ENCODE assay signal across 32 cellular contexts in genomic region chr2:105525201-105525600, GRCh38.
"Had no signal": no experiment of that assay in that cellular context is flagged by ENCODE, and none has a peak within 500 bp of the region (broad histone marks: within the 10 kb centered on the region; RNA-seq: fewer than 3 reads in every experiment).

No MANE protein-coding gene starts in this region.

- H3K36me3 Mint-ChIP-seq: activated naive CD4-positive, alpha-beta T cell treated with anti-CD3 and anti-CD28 coated beads, Interleukin-2, amount 10 ng/mL, durations not matched to agents 7 days and 5 days; activated naive CD4-positive, alpha-beta T cell treated with anti-CD3 and anti-CD28 coated beads, Interleukin-2, amount 50 U/mL, for 72 hours; activated naive CD8-positive, alpha-beta T cell treated with anti-CD3 and anti-CD28 coated beads, Interleukin-2, amount 10 ng/mL, durations not matched to agents 7 days and 5 days; brain had no signal

- H3K36me3 ChIP-seq: ascending aorta, breast epithelium, cardiac muscle cell, esophagus squamous epithelium, WERI-Rb-1 had no signal

- H3K4me1 ChIP-seq: ascending aorta, breast epithelium, esophagus squamous epithelium had no signal

- H3K27me3 ChIP-seq: ascending aorta, breast epithelium, cardiac muscle cell, dorsolateral prefrontal cortex, esophagus squamous epithelium had no signal

- ATAC-seq: activated CD4-positive, CD25-positive, alpha-beta regulatory T cell treated with anti-CD3 and anti-CD28 coated beads, Interleukin-2, amount 50 U/mL, for 24 hours; activated naive CD4-positive, alpha-beta T cell treated with anti-CD3 and anti-CD28 coated beads, Interleukin-2, amount 50 U/mL, for 72 hours; activated T-cell treated with anti-CD3 and anti-CD28 coated beads, Interleukin-2, amount 50 U/mL, for 72 hours; T-helper 17 cell had no signal

- H3K27me3 Mint-ChIP-seq: activated T-cell treated with anti-CD3 and anti-CD28 coated beads, Interleukin-2, amount 50 U/mL, for 24 hours; dendritic cell treated with granulocyte-macrophage colony-stimulating factor and Interleukin-4, amounts not matched to agents 40 ng/mL and 50 ng/mL, for 4 days had no signal

- H3K4me3 Mint-ChIP-seq: activated B cell treated with CpG ODN at 0.5 μM for 24 hours; activated CD4-positive, alpha-beta memory T cell treated with anti-CD3 and anti-CD28 coated beads, Interleukin-2, amount 10 ng/mL, durations not matched to agents 7 days and 5 days; activated CD4-positive, alpha-beta T cell treated with anti-CD3 and anti-CD28 coated beads, Interleukin-2, amount 10 ng/mL, durations not matched to agents 7 days and 5 days; activated naive CD4-positive, alpha-beta T cell treated with anti-CD3 and anti-CD28 coated beads, Interleukin-2, amount 10 ng/mL, durations not matched to agents 7 days and 5 days; activated naive CD8-positive, alpha-beta T cell treated with anti-CD3 and anti-CD28 coated beads, Interleukin-2, amount 10 ng/mL, durations not matched to agents 7 days and 5 days; activated T-cell treated with anti-CD3 and anti-CD28 coated beads, Interleukin-2, amount 50 U/mL, for 24 hours; activated T-cell treated with anti-CD3 and anti-CD28 coated beads, Interleukin-2, amount 50 U/mL, for 72 hours; brain; dendritic cell treated with granulocyte-macrophage colony-stimulating factor and Interleukin-4, amounts not matched to agents 40 ng/mL and 50 ng/mL, for 4 days; endodermal cell; T-helper 17 cell; T-helper 2 cell treated with Interferon-gamma antibody and Interleukin-4, amounts not matched to agents 5 μg/mL and 100 μg/mL, for 36 hours had no signal

- DNase-seq: activated B cell treated with CpG ODN at 0.5 μM for 24 hours; activated CD4-positive, alpha-beta memory T cell treated with anti-CD3 and anti-CD28 coated beads, Interleukin-2, amount 10 ng/mL, durations not matched to agents 7 days and 5 days; activated CD4-positive, alpha-beta T cell treated with anti-CD3 and anti-CD28 coated beads, Interleukin-2, amount 10 ng/mL, durations not matched to agents 7 days and 5 days; activated CD4-positive, alpha-beta T cell treated with anti-CD3 and anti-CD28 coated beads, Interleukin-2, amount 50 U/mL, for 4 hours; activated CD8-positive, alpha-beta memory T cell treated with anti-CD3 and anti-CD28 coated beads, Interleukin-2, amount 50 U/mL, for 48 hours; activated gamma-delta T cell; activated naive CD4-positive, alpha-beta T cell; activated naive CD4-positive, alpha-beta T cell treated with anti-CD3 and anti-CD28 coated beads, Interleukin-2, amount 10 ng/mL, durations not matched to agents 7 days and 5 days; activated naive CD8-positive, alpha-beta T cell treated with anti-CD3 and anti-CD28 coated beads, Interleukin-2, amount 10 ng/mL, durations not matched to agents 7 days and 5 days; activated T-cell treated with anti-CD3 and anti-CD28 coated beads for 4 hours; activated T-cell treated with anti-CD3 and anti-CD28 coated beads, Interleukin-2, amount 50 U/mL, for 24 hours; activated T-cell treated with anti-CD3 and anti-CD28 coated beads, Interleukin-2, amount 50 U/mL, for 72 hours; central memory CD4-positive, alpha-beta T cell; cerebellar nuclear complex; dorsolateral prefrontal cortex; effector memory CD4-positive, alpha-beta T cell; endodermal cell; esophagus squamous epithelium; foreskin melanocyte; T-helper 1 cell; T-helper 17 cell; T1000; WERI-Rb-1 had no signal

- H3K27ac ChIP-seq: ascending aorta, breast epithelium, cardiac muscle cell, coronary artery, dorsolateral prefrontal cortex, esophagus squamous epithelium, WERI-Rb-1 had no signal

- H3K4me1 Mint-ChIP-seq: activated B cell treated with CpG ODN at 0.5 μM for 24 hours; activated CD4-positive, alpha-beta memory T cell treated with anti-CD3 and anti-CD28 coated beads, Interleukin-2, amount 10 ng/mL, durations not matched to agents 7 days and 5 days; activated CD4-positive, alpha-beta T cell treated with anti-CD3 and anti-CD28 coated beads, Interleukin-2, amount 10 ng/mL, durations not matched to agents 7 days and 5 days; activated naive CD4-positive, alpha-beta T cell treated with anti-CD3 and anti-CD28 coated beads, Interleukin-2, amount 10 ng/mL, durations not matched to agents 7 days and 5 days; activated naive CD8-positive, alpha-beta T cell treated with anti-CD3 and anti-CD28 coated beads, Interleukin-2, amount 10 ng/mL, durations not matched to agents 7 days and 5 days; brain; endodermal cell; T-helper 17 cell had no signal

- H3K9me3 Mint-ChIP-seq: activated B cell treated with CpG ODN at 0.5 μM for 24 hours; activated CD4-positive, alpha-beta memory T cell treated with anti-CD3 and anti-CD28 coated beads, Interleukin-2, amount 10 ng/mL, durations not matched to agents 7 days and 5 days; activated CD4-positive, alpha-beta T cell treated with anti-CD3 and anti-CD28 coated beads, Interleukin-2, amount 10 ng/mL, durations not matched to agents 7 days and 5 days; activated naive CD4-positive, alpha-beta T cell treated with anti-CD3 and anti-CD28 coated beads, Interleukin-2, amount 10 ng/mL, durations not matched to agents 7 days and 5 days; activated naive CD4-positive, alpha-beta T cell treated with anti-CD3 and anti-CD28 coated beads, Interleukin-2, amount 50 U/mL, for 72 hours; activated naive CD8-positive, alpha-beta T cell treated with anti-CD3 and anti-CD28 coated beads, Interleukin-2, amount 10 ng/mL, durations not matched to agents 7 days and 5 days; activated T-cell treated with anti-CD3 and anti-CD28 coated beads, Interleukin-2, amount 50 U/mL, for 24 hours; activated T-cell treated with anti-CD3 and anti-CD28 coated beads, Interleukin-2, amount 50 U/mL, for 72 hours; dendritic cell treated with granulocyte-macrophage colony-stimulating factor and Interleukin-4, amounts not matched to agents 40 ng/mL and 50 ng/mL, for 4 days; endodermal cell; T-helper 2 cell treated with Interferon-gamma antibody and Interleukin-4, amounts not matched to agents 5 μg/mL and 100 μg/mL, for 36 hours had no signal

- H3K9me3 ChIP-seq: breast epithelium, esophagus squamous epithelium had no signal

- H3K4me3 ChIP-seq: ascending aorta, breast epithelium, cardiac muscle cell, coronary artery, dorsolateral prefrontal cortex, esophagus squamous epithelium had no signal

- H3K27ac Mint-ChIP-seq: activated B cell treated with CpG ODN at 0.5 μM for 24 hours; activated CD4-positive, alpha-beta memory T cell treated with anti-CD3 and anti-CD28 coated beads, Interleukin-2, amount 10 ng/mL, durations not matched to agents 7 days and 5 days; activated CD4-positive, alpha-beta T cell treated with anti-CD3 and anti-CD28 coated beads, Interleukin-2, amount 10 ng/mL, durations not matched to agents 7 days and 5 days; activated naive CD4-positive, alpha-beta T cell treated with anti-CD3 and anti-CD28 coated beads, Interleukin-2, amount 10 ng/mL, durations not matched to agents 7 days and 5 days; activated naive CD4-positive, alpha-beta T cell treated with anti-CD3 and anti-CD28 coated beads, Interleukin-2, amount 50 U/mL, for 72 hours; activated naive CD8-positive, alpha-beta T cell treated with anti-CD3 and anti-CD28 coated beads, Interleukin-2, amount 10 ng/mL, durations not matched to agents 7 days and 5 days; activated T-cell treated with anti-CD3 and anti-CD28 coated beads, Interleukin-2, amount 50 U/mL, for 24 hours; activated T-cell treated with anti-CD3 and anti-CD28 coated beads, Interleukin-2, amount 50 U/mL, for 72 hours; brain; dendritic cell treated with granulocyte-macrophage colony-stimulating factor and Interleukin-4, amounts not matched to agents 40 ng/mL and 50 ng/mL, for 4 days; endodermal cell; T-helper 17 cell; T-helper 2 cell treated with Interferon-gamma antibody and Interleukin-4, amounts not matched to agents 5 μg/mL and 100 μg/mL, for 36 hours had no signal
